In genomic region chr22:25651332-25651731, GRCh38 we compare ENCODE assay signal across 16 cellular contexts.
DNase-seq lines count a peak whose midpoint lies in the region; ATAC-seq, FAIRE-seq and TF ChIP-seq lines count a peak whose summit lies in the region.
"Had no signal": no experiment of that assay in that cellular context is flagged by ENCODE, and none has a peak within 500 bp of the region (broad histone marks: within the 10 kb centered on the region; RNA-seq: fewer than 3 reads in every experiment).

No MANE protein-coding gene starts in this region.

- peaks cover 0 to 9% of the 10 kb centered on the region in 2 donors for H3K27me3 Mint-ChIP-seq in effector memory CD8-positive, alpha-beta T cell
- H3K27me3 Mint-ChIP-seq: stimulated activated naive CD8-positive, alpha-beta T cell treated with anti-CD3 and anti-CD28 coated beads, Interleukin-15, amount 100 ng/mL, for 72 hours had no signal

- DNase-seq in GM12891 (ENCODE audit: insufficient read length, low spot score) (no peak), NCI-H2171 treated with DMSO at 0.1 percent for 48 hours (lab: John Stamatoyannopoulos, UW) (peak; percentile 56), frontal cortex (ENCODE audit: low spot score in 2 of 2) (no peak), HuH-7.5 (ENCODE audit: low spot score) (no peak), NCI-H187 treated with DMSO at 0.1 percent for 48 hours (lab: John Stamatoyannopoulos, UW) (no peak)
- DNase-seq in effector memory CD8-positive, alpha-beta T cell = no peak
- DNase-seq: activated CD4-positive, alpha-beta T cell treated with anti-CD3 and anti-CD28 coated beads for 4 hours; activated effector memory CD4-positive, alpha-beta T cell treated with anti-CD3 and anti-CD28 coated beads, Interleukin-2, amount 50 U/mL, for 16 hours; glutamatergic neuron; NCI-H2081 treated with DMSO at 0.1 percent for 48 hours; NCI-H774; stimulated activated naive CD8-positive, alpha-beta T cell treated with anti-CD3 and anti-CD28 coated beads, Interleukin-15, amount 100 ng/mL, for 72 hours; upper lobe of left lung had no signal

- H3K4me1 Mint-ChIP-seq in effector memory CD8-positive, alpha-beta T cell (ENCODE audit: low read depth in 2 of 2) = no peaks in the 10 kb centered on the region

- H3K27ac Mint-ChIP-seq in effector memory CD8-positive, alpha-beta T cell = no peak overlapping the region
- H3K27ac Mint-ChIP-seq: stimulated activated naive CD8-positive, alpha-beta T cell treated with anti-CD3 and anti-CD28 coated beads, Interleukin-15, amount 100 ng/mL, for 72 hours had no signal

- FAIRE-seq in A204.1 (lab: Jason Lieb, UNC) = peak; percentile 88
- FAIRE-seq in GM12891 (lab: Jason Lieb, UNC) = peak; percentile 73
- peak; percentile 91 for FAIRE-seq in frontal cortex (lab: Jason Lieb, UNC)
- FAIRE-seq: RCC 7860 had no signal

- no peaks in the 10 kb centered on the region for H3K9me3 Mint-ChIP-seq in effector memory CD8-positive, alpha-beta T cell
- H3K9me3 Mint-ChIP-seq: stimulated activated naive CD8-positive, alpha-beta T cell treated with anti-CD3 and anti-CD28 coated beads, Interleukin-15, amount 100 ng/mL, for 72 hours had no signal

- ATAC-seq in HG02623 (IDR thresholded peaks at IDR 0.05; ENCODE audit: unreplicated experiment) = no peak
- no peak for ATAC-seq in effector memory CD8-positive, alpha-beta T cell (replicated peaks)
- ATAC-seq: stimulated activated naive CD8-positive, alpha-beta T cell treated with anti-CD3 and anti-CD28 coated beads, Interleukin-15, amount 100 ng/mL, for 72 hours had no signal

- H3K36me3 Mint-ChIP-seq in effector memory CD8-positive, alpha-beta T cell (ENCODE audit: insufficient read depth) = no peaks in the 10 kb centered on the region

- TF ChIP-seq POLR2A in GM12891 (IDR thresholded peaks at IDR 0.05; ENCODE audit: low read depth, low read length) = no peak

- no peak overlapping the region for H3K4me3 Mint-ChIP-seq in effector memory CD8-positive, alpha-beta T cell
- H3K4me3 Mint-ChIP-seq: stimulated activated naive CD8-positive, alpha-beta T cell treated with anti-CD3 and anti-CD28 coated beads, Interleukin-15, amount 100 ng/mL, for 72 hours had no signal

TF ChIP-seq in GM12891, 5 proteins besides CTCF, POLR2A, EP300 and RAD21:
- TF ChIP-seq POU2F2 (IDR thresholded peaks at IDR 0.05; ENCODE audit: low read depth, low read length) (no peak), TAF1 (IDR thresholded peaks at IDR 0.05; ENCODE audit: low read depth, low read length) (no peak), PAX5 (IDR thresholded peaks at IDR 0.05; ENCODE audit: insufficient read depth, low read length, severe bottlenecking) (no peak)
